15 cellular contexts compared by ENCODE assay signal in the genomic region with DNA sequence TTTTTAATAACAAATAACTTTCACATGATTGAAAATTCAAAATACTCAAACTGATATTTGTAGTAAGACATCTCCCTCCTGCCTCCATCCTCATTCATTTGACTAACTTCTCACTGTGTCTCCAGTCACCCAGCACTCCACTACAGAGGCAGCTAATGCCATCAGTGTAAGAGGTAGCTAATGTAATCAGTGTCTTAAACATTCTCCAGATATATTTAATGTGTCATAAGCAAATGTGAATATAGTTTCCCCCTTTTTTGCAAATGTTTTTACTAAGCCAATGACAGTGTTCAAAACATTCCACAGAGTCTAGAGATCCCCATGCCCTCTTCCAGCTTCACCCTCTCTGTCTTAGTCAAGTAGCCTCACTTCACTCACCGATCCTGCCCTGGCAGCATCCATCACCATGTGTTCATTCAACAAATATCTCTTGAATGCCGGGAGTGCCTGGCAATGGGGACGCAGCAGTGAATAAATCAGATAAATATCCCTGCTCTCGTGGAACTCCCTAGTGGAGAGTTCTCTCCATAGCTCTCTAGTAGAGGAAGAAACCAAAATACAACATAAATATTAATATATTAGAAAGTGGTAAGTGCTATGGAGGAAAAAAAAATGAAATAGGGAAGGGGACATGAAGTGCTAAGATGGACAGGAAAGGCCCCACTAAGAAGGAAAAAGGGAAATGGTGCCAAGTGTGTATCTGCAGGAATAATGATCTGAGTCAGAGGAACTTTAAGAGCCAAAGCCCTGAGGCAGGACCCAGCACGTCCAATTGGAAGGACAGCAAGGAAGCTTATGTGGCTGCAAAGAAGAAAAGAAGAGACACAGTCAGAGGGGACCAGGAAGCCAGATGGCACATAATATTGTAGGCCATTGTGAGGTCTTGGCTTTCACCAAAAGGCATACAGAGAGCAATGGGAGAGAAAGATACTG. TPM values are rescaled to one million over a fixed set of nuclear protein-coding genes. Genes with fewer than 3 reads are reported as not detected.
DNase-seq lines count a peak whose midpoint lies in the region; ATAC-seq, FAIRE-seq and TF ChIP-seq lines count a peak whose summit lies in the region.
"Had no signal": no experiment of that assay in that cellular context is flagged by ENCODE, and none has a peak within 500 bp of the region (broad histone marks: within the 10 kb centered on the region; RNA-seq: fewer than 3 reads in every experiment).

No MANE protein-coding gene starts in this region.

- H3K4me1 Mint-ChIP-seq in stimulated activated memory B cell treated with anti-CD40 and anti-IgM and Interleukin-4, amounts not matched to agents 10 μg/mL and 1 μg/mL and 100 μg/mL, for 72 hours = peaks cover 18% of the 10 kb centered on the region
- H3K4me1 Mint-ChIP-seq: activated CD4-positive, alpha-beta T cell treated with anti-CD3 and anti-CD28 coated beads, Interleukin-2, amount 10 ng/mL, durations not matched to agents 7 days and 5 days had no signal

- H3K27ac ChIP-seq in keratinocyte (ENCODE audit: control insufficient read depth, insufficient read depth, low read length) = no peak overlapping the region

- no peaks in the 10 kb centered on the region for H3K27me3 Mint-ChIP-seq in stimulated activated memory B cell treated with anti-CD40 and anti-IgM and Interleukin-4, amounts not matched to agents 10 μg/mL and 1 μg/mL and 100 μg/mL, for 72 hours
- H3K27me3 Mint-ChIP-seq: activated CD4-positive, alpha-beta T cell treated with anti-CD3 and anti-CD28 coated beads, Interleukin-2, amount 10 ng/mL, durations not matched to agents 7 days and 5 days; naive thymus-derived CD8-positive, alpha-beta T cell had no signal

- H3K27me3 ChIP-seq in keratinocyte (ENCODE audit: control insufficient read depth, extremely low read depth, insufficient read depth, low read length) = no peaks in the 10 kb centered on the region

- H3K36me3 Mint-ChIP-seq in stimulated activated memory B cell treated with anti-CD40 and anti-IgM and Interleukin-4, amounts not matched to agents 10 μg/mL and 1 μg/mL and 100 μg/mL, for 72 hours = peaks cover 81% of the 10 kb centered on the region

- H3K9me3 ChIP-seq in keratinocyte (ENCODE audit: control insufficient read depth, low read depth, low read length) = no peaks in the 10 kb centered on the region

- peaks cover 5% of the 10 kb centered on the region for H3K9me3 Mint-ChIP-seq in stimulated activated memory B cell treated with anti-CD40 and anti-IgM and Interleukin-4, amounts not matched to agents 10 μg/mL and 1 μg/mL and 100 μg/mL, for 72 hours

- peaks cover 17% of the 10 kb centered on the region for H3K4me1 ChIP-seq in keratinocyte (ENCODE audit: control insufficient read depth, extremely low read depth, insufficient read depth, low read length)

- no peaks in the 10 kb centered on the region for H4K20me1 ChIP-seq in keratinocyte (ENCODE audit: control insufficient read depth, extremely low read depth, insufficient read depth, low read length)

- DNase-seq in AG09319 (ENCODE audit: extremely low read depth, low read depth) = no peak
- DNase-seq in M059J (ENCODE audit: low read depth) = peak; percentile 85
- DNase-seq in cardiac fibroblast (ENCODE audit: low read depth in 2 of 2) = peak; percentile 40 to 45
- no peak for DNase-seq in keratinocyte (ENCODE audit: low read depth, low spot score)
- DNase-seq in T-helper 9 cell = no peak
- DNase-seq: activated CD4-positive, alpha-beta T cell treated with anti-CD3 and anti-CD28 coated beads, Interleukin-2, amount 10 ng/mL, durations not matched to agents 7 days and 5 days; effector CD4-positive, alpha-beta T cell; naive thymus-derived CD8-positive, alpha-beta T cell; NCI-H526 treated with DMSO at 0.1 percent for 48 hours; stimulated activated CD4-positive, alpha-beta T cell treated with anti-CD3 and anti-CD28 coated beads, Interleukin-12 subunit alpha, Interleukin-12 subunit beta, amount 100 ng/mL, for 4 hours had no signal

- no peaks in the 10 kb centered on the region for H3K9me1 ChIP-seq in keratinocyte (ENCODE audit: control insufficient read depth, extremely low read depth, insufficient read depth, low read length)

- no peaks in the 10 kb centered on the region for H3K79me2 ChIP-seq in keratinocyte (ENCODE audit: control insufficient read depth, insufficient read depth, low read length)

- FAIRE-seq in keratinocyte (lab: Jason Lieb, UNC) = peak; percentile 81
- FAIRE-seq: GM12878, urothelium cell line had no signal

- peak overlapping the region; percentile 34 for H2AFZ ChIP-seq in keratinocyte (ENCODE audit: control insufficient read depth, low read length)

- H3K4me3 ChIP-seq in cardiac fibroblast (replicated peaks in 1 of 2; ENCODE audit: low read depth in 2 of 2, low read length in 2 of 2) (no peak overlapping the region), keratinocyte (ENCODE audit: control insufficient read depth in 2 of 3, extremely low read depth in 1 of 3, insufficient read depth in 2 of 3, low read depth in 1 of 3, low read length in 3 of 3) (peak overlapping the region in 2 of 3 experiments; percentile 16 to 36)
- H3K4me3 ChIP-seq: GM12878 had no signal

- H3K9ac ChIP-seq in keratinocyte (ENCODE audit: control insufficient read depth, extremely low read depth, insufficient read depth, low read length) = no peak overlapping the region

- TF ChIP-seq CTCF in AG09319 (IDR thresholded peaks at IDR 0.05; ENCODE audit: low read depth, low read length) (peak; percentile 10), cardiac fibroblast (IDR thresholded peaks at IDR 0.05; ENCODE audit: low read depth, low read length) (no peak), keratinocyte (optimal IDR thresholded peaks at IDR 0.05 in 1 of 3, IDR thresholded peaks at IDR 0.05 in 1 of 3, conservative IDR thresholded peaks at IDR 0.05 in 1 of 3; ENCODE audit: extremely low read depth in 1 of 3, insufficient read depth in 2 of 3, low read length in 3 of 3) (peak in 1 of 3 experiments; percentile 10)

- dilution Hi-C loops in keratinocyte (cut with MboI; ENCODE audit: extremely low pct_ligation_motif_present, low sequenced_read_pairs) = no loop called here

- H3K27ac Mint-ChIP-seq in stimulated activated memory B cell treated with anti-CD40 and anti-IgM and Interleukin-4, amounts not matched to agents 10 μg/mL and 1 μg/mL and 100 μg/mL, for 72 hours = no peak overlapping the region
- H3K27ac Mint-ChIP-seq: activated CD4-positive, alpha-beta T cell treated with anti-CD3 and anti-CD28 coated beads, Interleukin-2, amount 10 ng/mL, durations not matched to agents 7 days and 5 days had no signal

- H3K4me2 ChIP-seq in keratinocyte (ENCODE audit: control insufficient read depth, extremely low read depth, insufficient read depth, low read depth, low read length) = peak overlapping the region; percentile 61

- no peak overlapping the region for H3K4me3 Mint-ChIP-seq in stimulated activated memory B cell treated with anti-CD40 and anti-IgM and Interleukin-4, amounts not matched to agents 10 μg/mL and 1 μg/mL and 100 μg/mL, for 72 hours
- H3K4me3 Mint-ChIP-seq: activated CD4-positive, alpha-beta T cell treated with anti-CD3 and anti-CD28 coated beads, Interleukin-2, amount 10 ng/mL, durations not matched to agents 7 days and 5 days; naive thymus-derived CD8-positive, alpha-beta T cell had no signal

- ATAC-seq in HG02642 (IDR thresholded peaks at IDR 0.05; ENCODE audit: poor library complexity, unreplicated experiment) (no peak), GM21619 (IDR thresholded peaks at IDR 0.05; ENCODE audit: unreplicated experiment) (no peak)
- ATAC-seq in stimulated activated memory B cell treated with anti-CD40 and anti-IgM and Interleukin-4, amounts not matched to agents 10 μg/mL and 1 μg/mL and 100 μg/mL, for 72 hours = no peak
- ATAC-seq: GM12878; naive thymus-derived CD8-positive, alpha-beta T cell had no signal

- no peaks in the 10 kb centered on the region for H3K36me3 ChIP-seq in keratinocyte (ENCODE audit: control insufficient read depth in 2 of 2, extremely low read depth in 1 of 2, insufficient read depth in 2 of 2, low read length in 2 of 2)

RNA-seq across cellular contexts. Expression of a gene that starts 18.7 kb away (rescaled TPM):
- 11.2 and 18.3 TPM in 2 replicates for total RNA-seq in M059J (2014; rRNA removed; shearing (Covaris generic))
- 13.9 to 16.7 TPM (median 16.1 TPM) in 3 replicates for polyA plus RNA-seq in keratinocyte
- polyA plus RNA-seq in keratinocyte (2011; ENCODE audit: low read depth) = 10.7 TPM
- 11.8 and 12.1 TPM in 2 replicates for polyA plus RNA-seq in keratinocyte (2011; cell fraction: cytosol; rRNA removed)
- polyA plus RNA-seq in keratinocyte (2011; cell fraction: nucleus; rRNA removed) = 17.7 and 20.0 TPM in 2 replicates
- 7.8 and 14.4 TPM in 2 replicates for polyA plus RNA-seq in keratinocyte (2012; ENCODE audit: low replicate concordance)
- polyA minus RNA-seq in keratinocyte = 41.1 to 43.4 TPM (median 42.5 TPM) in 3 replicates
- polyA minus RNA-seq in keratinocyte (2011; cell fraction: cytosol; rRNA and poly(A)+ RNA removed) = 13.0 TPM
- polyA minus RNA-seq in keratinocyte (2011; cell fraction: nucleus; rRNA and poly(A)+ RNA removed) = 30.4 and 43.8 TPM in 2 replicates

RNA-seq across cellular contexts. Expression of a gene that starts 30.3 kb away (rescaled TPM):
- 46.6 and 47.4 TPM in 2 replicates for total RNA-seq in M059J (2014; rRNA removed; shearing (Covaris generic))
- 22.7 to 36.7 TPM (median 23.9 TPM) in 3 replicates for polyA plus RNA-seq in keratinocyte
- polyA plus RNA-seq in keratinocyte (2011; ENCODE audit: low read depth) = 94.6 TPM
- polyA plus RNA-seq in keratinocyte (2011; cell fraction: cytosol; rRNA removed) = 21.7 and 26.1 TPM in 2 replicates
- polyA plus RNA-seq in keratinocyte (2011; cell fraction: nucleus; rRNA removed) = 46.7 and 62.5 TPM in 2 replicates
- 40.5 and 45.2 TPM in 2 replicates for polyA plus RNA-seq in keratinocyte (2012; ENCODE audit: low replicate concordance)
- 20.2 to 32.1 TPM (median 26.2 TPM) in 3 replicates for polyA minus RNA-seq in keratinocyte
- 16.7 TPM for polyA minus RNA-seq in keratinocyte (2011; cell fraction: cytosol; rRNA and poly(A)+ RNA removed)
- 27.8 and 38.7 TPM in 2 replicates for polyA minus RNA-seq in keratinocyte (2011; cell fraction: nucleus; rRNA and poly(A)+ RNA removed)

Comparison
In these comparisons a context has a peak if more than half of its experiments do, and no peak if none do; other contexts are left out.
1. DNase-seq: peak in M059J (single experiment) and cardiac fibroblast (2 of 2); none in AG09319 (single experiment), keratinocyte (single experiment) and T-helper 9 cell (single experiment).
2. H3K4me3 ChIP-seq: peak in keratinocyte (2 of 3); none in cardiac fibroblast (0 of 2).